Comparison of ENCODE assay signal across 8 cellular contexts in the genomic region with DNA sequence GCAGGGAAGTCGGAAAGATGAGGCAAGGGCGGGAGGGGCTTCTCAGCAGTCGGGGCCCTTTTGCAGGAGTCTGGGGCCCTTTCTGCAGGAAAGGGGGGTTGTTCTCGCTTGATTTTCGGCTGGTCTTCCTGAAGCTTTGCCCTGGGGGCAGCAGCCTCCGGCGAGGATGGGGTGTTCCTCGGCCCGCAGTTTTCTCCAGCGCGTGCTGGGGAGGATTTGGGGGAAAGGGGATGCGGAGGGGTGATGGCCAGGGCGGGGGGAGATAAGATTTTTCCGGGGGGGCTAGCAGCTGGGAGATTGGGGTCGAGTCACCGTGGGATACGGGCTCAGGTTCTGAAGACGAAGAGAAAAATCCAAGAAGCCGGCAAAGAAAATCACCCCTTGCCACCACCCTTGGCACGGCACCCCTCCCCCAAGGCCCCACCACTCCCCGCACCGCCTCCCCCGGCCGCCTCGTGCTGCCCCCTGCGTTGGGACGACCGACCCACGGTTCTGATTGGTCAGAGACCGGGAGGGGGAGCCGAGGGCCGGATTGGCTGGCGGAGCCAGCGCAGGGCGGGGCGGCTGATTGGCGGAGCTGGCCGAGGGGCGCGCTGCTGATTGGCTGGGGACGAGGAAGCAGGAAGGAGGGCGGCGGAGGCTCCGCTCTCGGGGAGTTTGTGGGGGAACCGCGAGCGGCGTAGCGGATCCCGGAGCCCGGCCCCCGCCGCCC. TPM values are rescaled to one million over a fixed set of nuclear protein-coding genes. Genes with fewer than 3 reads are reported as not detected.
DNase-seq lines count a peak whose midpoint lies in the region; ATAC-seq and TF ChIP-seq lines count a peak whose summit lies in the region.

Gene BAHD1, plus strand, starts transcription at position 654 of the 712 bp plus-strand sequence. CDS start 17,512 bp downstream, outside the sequence.

- H3K36me3 ChIP-seq in mucosa of rectum (ENCODE audit: control insufficient read depth in 2 of 2, insufficient read depth in 2 of 2, low read length in 2 of 2), result no peaks in the 10 kb centered on the region

- peak within 1 kb of the TSS; percentile 58 to 77 for H3K27ac ChIP-seq in mucosa of rectum (ENCODE audit: low read depth in 2 of 2, low read length in 2 of 2)

- peaks cover 30 to 34% of the 10 kb centered on the region in 2 donors for H3K4me1 ChIP-seq in mucosa of rectum (ENCODE audit: control insufficient read depth in 2 of 2, insufficient read depth in 2 of 2, low read length in 2 of 2)

- no peak for TF ChIP-seq EP300 in Ishikawa (IDR thresholded peaks at IDR 0.05; ENCODE audit: borderline replicate concordance)

- DNase-seq in DMS114 treated with DMSO at 0.1 percent for 48 hours (lab: John Stamatoyannopoulos, UW; ENCODE audit: unreplicated experiment), result peak; percentile 81
- peak; percentile 36 for DNase-seq in OCI-M2 (lab: John Stamatoyannopoulos, UW; ENCODE audit: unreplicated experiment)
- DNase-seq in activated T-cell treated with anti-CD3 and anti-CD28 coated beads for 4 hours, result peak; percentile 92
- DNase-seq in epithelial cell of proximal tubule (ENCODE audit: low read depth), result no peak
- DNase-seq in stimulated activated CD8-positive, alpha-beta memory T cell treated with anti-CD3 and anti-CD28 coated beads, Interleukin-4, amount 100 ng/mL, for 48 hours, result peak; percentile 98

- no peaks in the 10 kb centered on the region for H3K9me3 ChIP-seq in mucosa of rectum (ENCODE audit: control insufficient read depth in 2 of 2, low read length in 2 of 2)

- TF ChIP-seq RAD21 in Ishikawa (IDR thresholded peaks at IDR 0.05; ENCODE audit: low read depth), result no peak

- no peak for TF ChIP-seq CTCF in epithelial cell of proximal tubule (conservative IDR thresholded peaks at IDR 0.05; ENCODE audit: low read depth, low read length)

- peak; percentile 81 for ATAC-seq in GM21529 (IDR thresholded peaks at IDR 0.05; ENCODE audit: unreplicated experiment)

- peaks cover 5 to 8% of the 10 kb centered on the region in 2 donors for H3K27me3 ChIP-seq in mucosa of rectum (ENCODE audit: control insufficient read depth in 2 of 2, insufficient read depth in 2 of 2, low read length in 2 of 2)

- H3K4me3 ChIP-seq in epithelial cell of proximal tubule (ENCODE audit: low read depth, low read length) (peak within 1 kb of the TSS; percentile 76), mucosa of rectum (ENCODE audit: low read length in 2 of 2) (peak within 1 kb of the TSS; percentile 73 to 76)

- H3K9ac ChIP-seq in mucosa of rectum (ENCODE audit: low read depth in 1 of 2, low read length in 2 of 2), result peak within 1 kb of the TSS; percentile 60 to 74

TF ChIP-seq in Ishikawa, 13 proteins besides CTCF, POLR2A, EP300 and RAD21:
- no peak for TF ChIP-seq YY1 (IDR thresholded peaks at IDR 0.05; ENCODE audit: low read depth)
- TF ChIP-seq, protein P1, sequence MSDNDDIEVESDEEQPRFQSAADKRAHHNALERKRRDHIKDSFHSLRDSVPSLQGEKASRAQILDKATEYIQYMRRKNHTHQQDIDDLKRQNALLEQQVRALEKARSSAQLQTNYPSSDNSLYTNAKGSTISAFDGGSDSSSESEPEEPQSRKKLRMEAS (IDR thresholded peaks at IDR 0.05), result peak; percentile 85
- TF ChIP-seq ZBTB7A (IDR thresholded peaks at IDR 0.05; ENCODE audit: low read depth), result peak; percentile 73
- TF ChIP-seq, protein P2, sequence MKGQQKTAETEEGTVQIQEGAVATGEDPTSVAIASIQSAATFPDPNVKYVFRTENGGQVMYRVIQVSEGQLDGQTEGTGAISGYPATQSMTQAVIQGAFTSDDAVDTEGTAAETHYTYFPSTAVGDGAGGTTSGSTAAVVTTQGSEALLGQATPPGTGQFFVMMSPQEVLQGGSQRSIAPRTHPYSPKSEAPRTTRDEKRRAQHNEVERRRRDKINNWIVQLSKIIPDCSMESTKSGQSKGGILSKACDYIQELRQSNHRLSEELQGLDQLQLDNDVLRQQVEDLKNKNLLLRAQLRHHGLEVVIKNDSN (IDR thresholded peaks at IDR 0.05), result no peak
- TF ChIP-seq TCF12 (IDR thresholded peaks at IDR 0.05; ENCODE audit: low read depth), result 0 out of 2 replicates have a peak, but pooled peaks have one; percentile 8
TF ChIP-seq in Ishikawa: peak in this region for 3.

RNA-seq across cellular contexts. Expression of gene BAHD1, which starts in this region (rescaled TPM):
- total RNA-seq in epithelial cell of proximal tubule, result 14.0 and 15.7 TPM in 2 replicates
